In the genomic region with DNA sequence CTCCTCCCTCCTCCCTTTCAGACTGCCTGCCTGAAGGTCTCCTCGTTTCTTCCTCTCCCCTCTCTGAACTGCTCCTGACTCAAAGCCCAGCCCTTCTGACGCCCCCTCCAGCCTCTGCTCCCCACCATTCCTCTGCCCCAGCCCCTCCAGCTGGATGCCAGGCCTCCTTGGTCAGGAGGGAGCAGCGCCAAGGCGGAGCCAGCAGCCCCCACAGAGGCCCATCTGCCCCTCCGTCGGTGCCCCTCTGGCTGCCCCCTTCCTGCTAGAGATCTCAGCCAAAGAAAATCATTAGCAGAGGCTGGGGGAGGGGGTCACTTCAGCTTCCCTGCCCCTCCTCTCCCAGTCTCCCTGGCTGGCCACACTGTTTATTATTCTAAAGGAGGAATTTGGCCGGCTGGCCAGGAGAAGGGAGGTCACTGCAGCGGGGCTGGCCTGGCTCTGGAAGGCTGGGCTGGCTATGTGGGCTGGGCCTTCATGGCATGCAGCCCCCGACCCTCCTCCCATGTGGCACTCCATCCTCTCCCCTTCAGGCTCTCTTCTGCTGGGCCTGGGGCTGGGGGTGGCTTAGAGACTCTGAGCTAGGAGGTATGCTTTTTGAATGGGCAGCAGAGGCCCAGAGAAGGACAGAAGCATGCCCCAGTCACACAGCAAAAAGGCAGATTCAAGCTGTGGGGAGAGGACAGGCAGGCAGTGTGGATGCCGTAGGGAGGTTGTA, we compare ENCODE assay signal across 8 cellular contexts. TPM values are rescaled to one million over a fixed set of nuclear protein-coding genes. Genes with fewer than 3 reads are reported as not detected.
A peak's percentile ranks its signal among the peaks of the same experiment; 100 is the strongest.
DNase-seq lines count a peak whose midpoint lies in the region; ATAC-seq, FAIRE-seq and TF ChIP-seq lines count a peak whose summit lies in the region.

No MANE protein-coding gene starts in this region.

- DNase-seq in colonic mucosa (no peak), activated gamma-delta T cell treated with Interleukin-2 at 50 U/mL for 16 hours (no peak), activated T-cell treated with anti-CD3 and anti-CD28 coated beads for 4 hours (no peak), GM12891 (ENCODE audit: insufficient read length, low spot score) (no peak)

- peaks cover 33% of the 10 kb centered on the region for H3K4me1 ChIP-seq in HUES48 (ENCODE audit: control insufficient read depth, insufficient read depth, low read length)
- no peaks in the 10 kb centered on the region for H3K4me1 ChIP-seq in colonic mucosa
- peaks cover 30 to 67% (median 52%) of the 10 kb centered on the region in 4 donors for H3K4me1 ChIP-seq in liver (ENCODE audit: control insufficient read depth in 4 of 4, insufficient read depth in 4 of 4, low read length in 3 of 4)
- H3K4me1 ChIP-seq in subcutaneous abdominal adipose tissue (ENCODE audit: control insufficient read depth in 5 of 5, insufficient read depth in 5 of 5, low read length in 5 of 5): peaks cover 13 to 78% (median 65%) of the 10 kb centered on the region in 5 donors

- no peak for FAIRE-seq in GM12891 (lab: Jason Lieb, UNC)

- H3K27me3 ChIP-seq in HUES48 (ENCODE audit: control insufficient read depth, insufficient read depth, low read length) (peaks cover 10% of the 10 kb centered on the region), colonic mucosa (no peaks in the 10 kb centered on the region), liver (ENCODE audit: control insufficient read depth in 4 of 4, insufficient read depth in 4 of 4, low read length in 3 of 4) (no peaks in the 10 kb centered on the region), subcutaneous abdominal adipose tissue (ENCODE audit: control insufficient read depth in 5 of 5, insufficient read depth in 4 of 5, low read length in 5 of 5) (peaks cover 0 to 23% (median 2%) of the 10 kb centered on the region in 5 donors)

- H3K27ac ChIP-seq in HUES48 (ENCODE audit: low read depth, low read length) (peak overlapping the region; percentile 60), colonic mucosa (peak overlapping the region; percentile 72), liver (ENCODE audit: low read depth in 1 of 2, low read length in 2 of 2) (peak overlapping the region; percentile 87 to 94), subcutaneous abdominal adipose tissue (ENCODE audit: low read depth, low read length) (peak overlapping the region; percentile 60)

- no peak for TF ChIP-seq CTCF in colonic mucosa (IDR thresholded peaks at IDR 0.05)
- TF ChIP-seq CTCF in liver (IDR thresholded peaks at IDR 0.05; ENCODE audit: low read depth, low read length, missing input control): no peak

- H3K4me3 ChIP-seq in HUES48 (ENCODE audit: low read depth, low read length) (no peak overlapping the region), colonic mucosa (no peak overlapping the region), liver (ENCODE audit: low read depth in 1 of 3, low read length in 3 of 3) (peak overlapping the region in 1 of 3 donors; percentile 4), subcutaneous abdominal adipose tissue (ENCODE audit: low read depth in 1 of 5, low read length in 5 of 5) (peak overlapping the region in 3 of 5 donors; percentile 2 to 38 (median 37))

- 29% methylated on average over 10 of the region's 10 CpGs for WGBS in liver

- H3K9ac ChIP-seq in HUES48 (ENCODE audit: low read depth, low read length) (no peak overlapping the region), colonic mucosa (ENCODE audit: low read depth in 2 of 2, low read length in 2 of 2) (no peak overlapping the region), liver (ENCODE audit: low read depth in 1 of 2, low read length in 2 of 2) (peak overlapping the region; percentile 43 to 46), subcutaneous abdominal adipose tissue (ENCODE audit: low read length in 5 of 5) (peak overlapping the region in 2 of 5 donors; percentile 4 to 26)

- TF ChIP-seq RAD21 in liver (IDR thresholded peaks at IDR 0.05): no peak

- ATAC-seq in GM21576 (IDR thresholded peaks at IDR 0.05; ENCODE audit: unreplicated experiment): no peak

- H3K36me3 ChIP-seq in HUES48 (ENCODE audit: control insufficient read depth, insufficient read depth, low read length): no peaks in the 10 kb centered on the region
- H3K36me3 ChIP-seq in colonic mucosa: no peaks in the 10 kb centered on the region
- H3K36me3 ChIP-seq in liver (ENCODE audit: control insufficient read depth in 4 of 4, insufficient read depth in 3 of 4, low read depth in 1 of 4, low read length in 3 of 4): no peaks in the 10 kb centered on the region
- H3K36me3 ChIP-seq in subcutaneous abdominal adipose tissue (ENCODE audit: control insufficient read depth in 5 of 5, insufficient read depth in 5 of 5, low read length in 5 of 5): peaks cover 0 to 21% (median 17%) of the 10 kb centered on the region in 5 donors

- H3K9me3 ChIP-seq in HUES48 (ENCODE audit: control insufficient read depth, insufficient read depth, low read length): no peaks in the 10 kb centered on the region
- no peaks in the 10 kb centered on the region for H3K9me3 ChIP-seq in colonic mucosa
- H3K9me3 ChIP-seq in liver (ENCODE audit: control insufficient read depth in 4 of 4, low read length in 3 of 4): no peaks in the 10 kb centered on the region
- H3K9me3 ChIP-seq in subcutaneous abdominal adipose tissue (ENCODE audit: control insufficient read depth in 5 of 5, low read length in 5 of 5): no peaks in the 10 kb centered on the region

- intact Hi-C loops in colonic mucosa (cut with DNase I): loop anchor here (10.0 kb wide), 1 partner anchor 296 kb away; no protein-coding TSS in a partner anchor

- no peak for TF ChIP-seq POLR2A in GM12891 (IDR thresholded peaks at IDR 0.05; ENCODE audit: low read depth, low read length)

TF ChIP-seq in liver, 16 proteins besides CTCF, POLR2A, EP300 and RAD21 (continues in another document):
- TF ChIP-seq GABPA (IDR thresholded peaks at IDR 0.05 in 1 of 2, conservative IDR thresholded peaks at IDR 0.05 in 1 of 2) (no peak), FOXA2 (IDR thresholded peaks at IDR 0.05) (peak; percentile 52), EGR1 (IDR thresholded peaks at IDR 0.05; ENCODE audit: low read depth in 2 of 2) (no peak), FOXA1 (IDR thresholded peaks at IDR 0.05) (no peak), JUND (IDR thresholded peaks at IDR 0.05) (peak in 1 of 2 donors; percentile 33), YY1 (IDR thresholded peaks at IDR 0.05) (peak; percentile 24), HNF4G (IDR thresholded peaks at IDR 0.05) (no peak), TAF1 (conservative IDR thresholded peaks at IDR 0.05) (no peak), SP1 (IDR thresholded peaks at IDR 0.05) (peak; percentile 64), HNF4A (conservative IDR thresholded peaks at IDR 0.05) (peak; percentile 36 to 67), NR2F2 (IDR thresholded peaks at IDR 0.05) (peak; percentile 63)
- TF ChIP-seq, protein P1, sequence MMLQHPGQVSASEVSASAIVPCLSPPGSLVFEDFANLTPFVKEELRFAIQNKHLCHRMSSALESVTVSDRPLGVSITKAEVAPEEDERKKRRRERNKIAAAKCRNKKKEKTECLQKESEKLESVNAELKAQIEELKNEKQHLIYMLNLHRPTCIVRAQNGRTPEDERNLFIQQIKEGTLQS (IDR thresholded peaks at IDR 0.05): no peak
- TF ChIP-seq, protein P2, sequence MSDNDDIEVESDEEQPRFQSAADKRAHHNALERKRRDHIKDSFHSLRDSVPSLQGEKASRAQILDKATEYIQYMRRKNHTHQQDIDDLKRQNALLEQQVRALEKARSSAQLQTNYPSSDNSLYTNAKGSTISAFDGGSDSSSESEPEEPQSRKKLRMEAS (IDR thresholded peaks at IDR 0.05): no peak

TF ChIP-seq in GM12891, 5 proteins besides CTCF, POLR2A, EP300 and RAD21:
- no peak for TF ChIP-seq POU2F2 (IDR thresholded peaks at IDR 0.05; ENCODE audit: low read depth, low read length)
- no peak for TF ChIP-seq TAF1 (IDR thresholded peaks at IDR 0.05; ENCODE audit: low read depth, low read length)
- TF ChIP-seq POLR2AphosphoS5 (IDR thresholded peaks at IDR 0.05; ENCODE audit: low read depth, low read length): no peak
- TF ChIP-seq SPI1 (IDR thresholded peaks at IDR 0.05; ENCODE audit: low read depth, low read length): no peak
- TF ChIP-seq PAX5 (IDR thresholded peaks at IDR 0.05; ENCODE audit: insufficient read depth, low read length, severe bottlenecking): no peak

RNA-seq across cellular contexts. Expression of a gene that starts 16.9 kb away (rescaled TPM):
- total RNA-seq in colonic mucosa (10 to 100 TPM in 1 of 2 donors, 1 to 10 TPM in 1; 8.6 to 18.1 TPM), liver (10 to 100 TPM; 10.6 to 13.1 TPM)
- 1 to 10 TPM; 5.2 to 6.1 TPM for polyA plus RNA-seq in liver
- polyA plus RNA-seq in GM12891 (2012; ENCODE audit: low read depth, missing spikeins): 2.1 TPM

RNA-seq across cellular contexts. Expression of a gene that starts 27.9 kb away (rescaled TPM):
- total RNA-seq in colonic mucosa (100 to 1,000 TPM; 299 to 498 TPM), liver (not detected)
- not detected for polyA plus RNA-seq in liver
- polyA plus RNA-seq in GM12891 (2012; ENCODE audit: low read depth, missing spikeins): not detected

RNA-seq across cellular contexts. Expression of a gene that starts 51.2 kb away (rescaled TPM):
- total RNA-seq in colonic mucosa: 10 to 100 TPM in 1 of 2 donors, 1 to 10 TPM in 1; 5.0 to 24.9 TPM
- not detected for total RNA-seq in liver
- not detected for polyA plus RNA-seq in liver
- 0.23 TPM for polyA plus RNA-seq in GM12891 (2012; ENCODE audit: low read depth, missing spikeins)

RNA-seq across cellular contexts. Expression of a gene that starts 52.4 kb away (rescaled TPM):
- 10 to 100 TPM in 1 of 2 donors, 1 to 10 TPM in 1; 7.2 to 26.1 TPM for total RNA-seq in colonic mucosa
- 10 to 100 TPM; 26.4 to 46.2 TPM for total RNA-seq in liver
- 10 to 100 TPM in 1 of 2 donors, 1 to 10 TPM in 1; 5.4 to 17.9 TPM for polyA plus RNA-seq in liver
- polyA plus RNA-seq in GM12891 (2012; ENCODE audit: low read depth, missing spikeins): 0.63 TPM

Comparison
In these comparisons a context has a peak if more than half of its experiments do, and no peak if none do; other contexts are left out.
1. H3K4me3 ChIP-seq: peak in subcutaneous abdominal adipose tissue (3 of 5); none in HUES48 (single experiment) and colonic mucosa (single experiment).
2. H3K9ac ChIP-seq: peak in liver (2 of 2); none in HUES48 (single experiment) and colonic mucosa (0 of 2).
3. RNA of a gene that starts 27.9 kb away (total RNA-seq): 299 to 498 TPM in colonic mucosa; not detected in liver; every median in the first group is over 100 times any median in the second.
4. RNA of a gene that starts 51.2 kb away (total RNA-seq): 5.0 to 24.9 TPM in colonic mucosa; not detected in liver; every median in the first group is over 4 times any median in the second.
5. Peak in every context shown above with its lines, with median percentiles within 50 percentile points of each other: H3K27ac ChIP-seq.